In genomic region chr7:155758348-155758747, GRCh38 we compare ENCODE assay signal across 22 cellular contexts. TPM values are rescaled to one million over a fixed set of nuclear protein-coding genes. Genes with fewer than 3 reads are reported as not detected.
DNase-seq lines count a peak whose midpoint lies in the region; ATAC-seq and TF ChIP-seq lines count a peak whose summit lies in the region.
"Had no signal": no experiment of that assay in that cellular context is flagged by ENCODE, and none has a peak within 500 bp of the region (broad histone marks: within the 10 kb centered on the region; RNA-seq: fewer than 3 reads in every experiment).

No MANE protein-coding gene starts in this region.

- no peak for DNase-seq in activated CD4-positive, alpha-beta memory T cell treated with anti-CD3 and anti-CD28 coated beads for 36 hours
- no peak for DNase-seq in activated CD4-positive, alpha-beta memory T cell treated with anti-CD3 and anti-CD28 coated beads, Interleukin-2, amount 10 ng/mL, durations not matched to agents 7 days and 5 days
- DNase-seq in astrocyte of the spinal cord (ENCODE audit: low read depth, low spot score) (peak; percentile 29), fibroblast of mammary gland (ENCODE audit: low read depth) (peak; percentile 52), non-pigmented ciliary epithelial cell (ENCODE audit: low read depth) (peak; percentile 6)
- DNase-seq: COR-L47, DMS 273 treated with DMSO at 0.1 percent for 48 hours, GDM1, GM23248, NCI-H1048, NCI-H1436, NCI-H1930, NCI-H345, NCI-H524 treated with DMSO at 0.1 percent for 48 hours, PC-3, RPMI8226, SIG-M5 had no signal

- no peaks in the 10 kb centered on the region for H3K9me3 Mint-ChIP-seq in activated CD4-positive, alpha-beta memory T cell treated with anti-CD3 and anti-CD28 coated beads for 36 hours
- H3K9me3 Mint-ChIP-seq in activated CD4-positive, alpha-beta memory T cell treated with anti-CD3 and anti-CD28 coated beads, Interleukin-2, amount 10 ng/mL, durations not matched to agents 7 days and 5 days: peaks cover 2% of the 10 kb centered on the region

- H3K27ac Mint-ChIP-seq in activated CD4-positive, alpha-beta memory T cell treated with anti-CD3 and anti-CD28 coated beads for 36 hours: peak overlapping the region; percentile 7
- no peak overlapping the region for H3K27ac Mint-ChIP-seq in activated CD4-positive, alpha-beta memory T cell treated with anti-CD3 and anti-CD28 coated beads, Interleukin-2, amount 10 ng/mL, durations not matched to agents 7 days and 5 days

- H3K36me3 Mint-ChIP-seq in activated CD4-positive, alpha-beta memory T cell treated with anti-CD3 and anti-CD28 coated beads for 36 hours: peaks cover 25% of the 10 kb centered on the region
- H3K36me3 Mint-ChIP-seq in activated CD4-positive, alpha-beta memory T cell treated with anti-CD3 and anti-CD28 coated beads, Interleukin-2, amount 10 ng/mL, durations not matched to agents 7 days and 5 days (ENCODE audit: low read depth): peaks cover 53% of the 10 kb centered on the region

- peaks cover 64% of the 10 kb centered on the region for H3K4me1 Mint-ChIP-seq in activated CD4-positive, alpha-beta memory T cell treated with anti-CD3 and anti-CD28 coated beads for 36 hours (ENCODE audit: low read depth)
- peaks cover 39% of the 10 kb centered on the region for H3K4me1 Mint-ChIP-seq in activated CD4-positive, alpha-beta memory T cell treated with anti-CD3 and anti-CD28 coated beads, Interleukin-2, amount 10 ng/mL, durations not matched to agents 7 days and 5 days

- no peak overlapping the region for H3K4me3 Mint-ChIP-seq in activated CD4-positive, alpha-beta memory T cell treated with anti-CD3 and anti-CD28 coated beads for 36 hours
- no peak overlapping the region for H3K4me3 Mint-ChIP-seq in activated CD4-positive, alpha-beta memory T cell treated with anti-CD3 and anti-CD28 coated beads, Interleukin-2, amount 10 ng/mL, durations not matched to agents 7 days and 5 days
- H3K4me3 Mint-ChIP-seq: CD14-positive monocyte had no signal

- TF ChIP-seq CTCF in astrocyte of the spinal cord (IDR thresholded peaks at IDR 0.05; ENCODE audit: low read depth, low read length): no peak
- no peak for TF ChIP-seq CTCF in fibroblast of mammary gland (conservative IDR thresholded peaks at IDR 0.05; ENCODE audit: control insufficient read depth, insufficient read depth, low read depth, low read length)

- CTCF ChIA-PET in activated CD4-positive, alpha-beta memory T cell treated with anti-CD3 and anti-CD28 coated beads for 36 hours (lab: Charles Lee): interaction anchor here (1.7 kb wide), 1 partner anchor 160 kb away, joined by 6 read pairs; no protein-coding TSS in a partner anchor
- CTCF ChIA-PET in activated CD4-positive, alpha-beta memory T cell treated with anti-CD3 and anti-CD28 coated beads, Interleukin-2, amount 10 ng/mL, durations not matched to agents 7 days and 5 days (lab: Charles Lee): interaction anchor here (1.1 to 2.0 kb wide), 2 partner anchors 9 to 159 kb away, joined by 3 to 6 read pairs; no protein-coding TSS in a partner anchor

- no peaks in the 10 kb centered on the region for H3K27me3 Mint-ChIP-seq in activated CD4-positive, alpha-beta memory T cell treated with anti-CD3 and anti-CD28 coated beads for 36 hours
- H3K27me3 Mint-ChIP-seq in activated CD4-positive, alpha-beta memory T cell treated with anti-CD3 and anti-CD28 coated beads, Interleukin-2, amount 10 ng/mL, durations not matched to agents 7 days and 5 days: no peaks in the 10 kb centered on the region

- no peak overlapping the region for H3K4me3 ChIP-seq in astrocyte of the spinal cord (ENCODE audit: low read depth, low read length)
- H3K4me3 ChIP-seq in fibroblast of mammary gland (ENCODE audit: control insufficient read depth, low read depth, low read length): no peak overlapping the region
- H3K4me3 ChIP-seq: GM23248 had no signal

- intact Hi-C loops in activated CD4-positive, alpha-beta memory T cell treated with anti-CD3 and anti-CD28 coated beads for 36 hours (cut with micrococcal nuclease): no loop called here

- in situ Hi-C loops in astrocyte of the spinal cord (cut with HindIII; ENCODE audit: low sequenced_read_pairs): no loop called here

- ATAC-seq in GM21367 (IDR thresholded peaks at IDR 0.05; ENCODE audit: unreplicated experiment) (no peak), GM21786 (IDR thresholded peaks at IDR 0.05; ENCODE audit: unreplicated experiment) (no peak), HG03354 (IDR thresholded peaks at IDR 0.05; ENCODE audit: poor library complexity, severe bottlenecking, unreplicated experiment) (no peak)
- ATAC-seq: PC-3 had no signal

- POLR2A ChIA-PET in activated CD4-positive, alpha-beta memory T cell treated with anti-CD3 and anti-CD28 coated beads for 36 hours (lab: Charles Lee): no interaction called here
- POLR2A ChIA-PET in activated CD4-positive, alpha-beta memory T cell treated with anti-CD3 and anti-CD28 coated beads, Interleukin-2, amount 10 ng/mL, durations not matched to agents 7 days and 5 days (lab: Charles Lee): interaction anchor here (1.2 kb wide), 1 partner anchor 9 kb away, joined by 3 read pairs; no protein-coding TSS in a partner anchor

RNA-seq across cellular contexts. Expression of gene SHH, which starts 53.9 kb away (rescaled TPM):
- not detected for total RNA-seq in activated CD4-positive, alpha-beta memory T cell treated with anti-CD3 and anti-CD28 coated beads for 36 hours
- total RNA-seq in activated CD4-positive, alpha-beta memory T cell treated with anti-CD3 and anti-CD28 coated beads, Interleukin-2, amount 10 ng/mL, durations not matched to agents 7 days and 5 days: not detected
- total RNA-seq: GM23248, M059J had no signal

Comparison
In these comparisons a context has a peak if more than half of its experiments do, and no peak if none do; other contexts are left out.
1. DNase-seq: peak in astrocyte of the spinal cord (single experiment), fibroblast of mammary gland (single experiment) and non-pigmented ciliary epithelial cell (single experiment); none in activated CD4-positive, alpha-beta memory T cell treated with anti-CD3 and anti-CD28 coated beads for 36 hours (single experiment) and activated CD4-positive, alpha-beta memory T cell treated with anti-CD3 and anti-CD28 coated beads, Interleukin-2, amount 10 ng/mL, durations not matched to agents 7 days and 5 days (single experiment).